In genomic region chrX:54786972-54787371, GRCh38 we compare ENCODE assay signal across 10 cellular contexts. TPM values are rescaled to one million over a fixed set of nuclear protein-coding genes. Genes with fewer than 3 reads are reported as not detected.
DNase-seq lines count a peak whose midpoint lies in the region; ATAC-seq and TF ChIP-seq lines count a peak whose summit lies in the region.
"Had no signal": no experiment of that assay in that cellular context is flagged by ENCODE, and none has a peak within 500 bp of the region (broad histone marks: within the 10 kb centered on the region; RNA-seq: fewer than 3 reads in every experiment).

No MANE protein-coding gene starts in this region.

- no peak overlapping the region for H3K27ac ChIP-seq in substantia nigra (ENCODE audit: low read depth, low read length, poor library complexity, severe bottlenecking)

- H3K27ac Mint-ChIP-seq in activated CD8-positive, alpha-beta T cell treated with anti-CD3 and anti-CD28 coated beads for 36 hours, result no peak overlapping the region
- H3K27ac Mint-ChIP-seq in memory B cell, result no peak overlapping the region

- no peaks in the 10 kb centered on the region for H3K4me1 Mint-ChIP-seq in activated CD8-positive, alpha-beta T cell treated with anti-CD3 and anti-CD28 coated beads for 36 hours (ENCODE audit: low read depth)
- H3K4me1 Mint-ChIP-seq in memory B cell, result peaks cover 6% of the 10 kb centered on the region

- TF ChIP-seq CTCF in GM06990 (IDR thresholded peaks at IDR 0.05; ENCODE audit: insufficient read depth, low read length, poor library complexity, severe bottlenecking), result peak; percentile 47
- peak; percentile 17 for TF ChIP-seq CTCF in activated CD8-positive, alpha-beta T cell treated with anti-CD3 and anti-CD28 coated beads for 36 hours (IDR thresholded peaks at IDR 0.05)

- H3K4me3 Mint-ChIP-seq in activated CD8-positive, alpha-beta T cell treated with anti-CD3 and anti-CD28 coated beads for 36 hours, result no peak overlapping the region
- H3K4me3 Mint-ChIP-seq in memory B cell, result no peak overlapping the region

- intact Hi-C loops in activated CD8-positive, alpha-beta T cell treated with anti-CD3 and anti-CD28 coated beads for 36 hours (cut with micrococcal nuclease), result no loop called here

- POLR2A ChIA-PET in activated CD8-positive, alpha-beta T cell treated with anti-CD3 and anti-CD28 coated beads for 36 hours (lab: Charles Lee), result no interaction called here

- no peaks in the 10 kb centered on the region for H3K36me3 ChIP-seq in GM06990 (ENCODE audit: control insufficient read depth, insufficient read depth, low read length)

- no peaks in the 10 kb centered on the region for H3K27me3 Mint-ChIP-seq in activated CD8-positive, alpha-beta T cell treated with anti-CD3 and anti-CD28 coated beads for 36 hours
- H3K27me3 Mint-ChIP-seq in memory B cell, result peaks cover 7% of the 10 kb centered on the region

- no peaks in the 10 kb centered on the region for H3K36me3 Mint-ChIP-seq in activated CD8-positive, alpha-beta T cell treated with anti-CD3 and anti-CD28 coated beads for 36 hours (ENCODE audit: low read depth)
- no peaks in the 10 kb centered on the region for H3K36me3 Mint-ChIP-seq in memory B cell

- no peaks in the 10 kb centered on the region for H3K27me3 ChIP-seq in GM06990 (replicated peaks; ENCODE audit: control insufficient read depth, insufficient read depth, low read length)

- no peak overlapping the region for H3K4me3 ChIP-seq in GM06990 (replicated peaks; ENCODE audit: low read depth, low read length)

- ATAC-seq in activated CD8-positive, alpha-beta T cell treated with anti-CD3 and anti-CD28 coated beads for 36 hours, result peak; percentile 65
- peak; percentile 69 for ATAC-seq in memory B cell (ENCODE audit: low read depth)
- no peak for ATAC-seq in GM21619 (IDR thresholded peaks at IDR 0.05; ENCODE audit: unreplicated experiment)
- ATAC-seq in HG03175 (IDR thresholded peaks at IDR 0.05; ENCODE audit: unreplicated experiment), result no peak

- CTCF ChIA-PET in activated CD8-positive, alpha-beta T cell treated with anti-CD3 and anti-CD28 coated beads for 36 hours (lab: Charles Lee), result no interaction called here

- DNase-seq in GM06990 (ENCODE audit: extremely low read depth, insufficient read length) (no peak), HT-29 (ENCODE audit: low spot score) (peak; percentile 49), memory B cell (ENCODE audit: low spot score in 2 of 2) (peak in 1 of 2 donors; percentile 14), NCI-H1930 (lab: John Stamatoyannopoulos, UW) (no peak), substantia nigra (lab: John Stamatoyannopoulos, UW) (no peak)
- DNase-seq in activated CD8-positive, alpha-beta T cell treated with anti-CD3 and anti-CD28 coated beads for 36 hours, result peak; percentile 53

- H3K9me3 Mint-ChIP-seq in activated CD8-positive, alpha-beta T cell treated with anti-CD3 and anti-CD28 coated beads for 36 hours, result no peaks in the 10 kb centered on the region
- no peaks in the 10 kb centered on the region for H3K9me3 Mint-ChIP-seq in memory B cell

RNA-seq across cellular contexts. Expression of gene ITIH6, which starts 11.1 kb away (rescaled TPM):
- 0.20 TPM in 1 of 2 replicates, not detected in the other for total RNA-seq in HT-29 (2014; rRNA removed; shearing (Covaris generic))
- total RNA-seq in activated CD8-positive, alpha-beta T cell treated with anti-CD3 and anti-CD28 coated beads for 36 hours, result not detected
- total RNA-seq: dermis microvascular lymphatic vessel endothelial cell, posterior vena cava had no signal

RNA-seq across cellular contexts. Expression of gene MAGED2, which starts 20.6 kb away (rescaled TPM):
- 32.8 and 35.4 TPM in 2 replicates for total RNA-seq in HT-29 (2014; rRNA removed; shearing (Covaris generic))
- total RNA-seq in activated CD8-positive, alpha-beta T cell treated with anti-CD3 and anti-CD28 coated beads for 36 hours, result 10 to 100 TPM; 33.9 to 36.0 TPM

Comparison
In these comparisons a context has a peak if more than half of its experiments do, and no peak if none do; other contexts are left out.
1. DNase-seq: peak in HT-29 (single experiment) and activated CD8-positive, alpha-beta T cell treated with anti-CD3 and anti-CD28 coated beads for 36 hours (single experiment); none in GM06990 (single experiment), NCI-H1930 (0 of 2) and substantia nigra (0 of 49).
2. ATAC-seq: peak in activated CD8-positive, alpha-beta T cell treated with anti-CD3 and anti-CD28 coated beads for 36 hours (single experiment) and memory B cell (single experiment); none in GM21619 (single experiment) and HG03175 (single experiment).